Comparison of ENCODE assay signal across 1 cellular context in genomic region chr15:73851679-73852078, GRCh38.
TF ChIP-seq lines count a peak whose summit lies in the region.

No MANE protein-coding gene starts in this region.

TF ChIP-seq in K562, 482 proteins besides CTCF, POLR2A, EP300 and RAD21 (continued from another document and continues in another):
- TF ChIP-seq ZHX1 (conservative IDR thresholded peaks at IDR 0.05; ENCODE audit: low read length) (no peak), TBL1XR1 (IDR thresholded peaks at IDR 0.05; ENCODE audit: low read length in 2 of 2) (no peak), ZFP1 (CRISPR knock-in tag; IDR thresholded peaks at IDR 0.05) (no peak), ZNF589 (CRISPR knock-in tag; IDR thresholded peaks at IDR 0.05; ENCODE audit: low read depth) (no peak), SRSF7 (optimal IDR thresholded peaks at IDR 0.05; ENCODE audit: low read depth, low read length) (no peak), NFYB (IDR thresholded peaks at IDR 0.05; ENCODE audit: extremely low read depth, insufficient read length) (no peak), POLR2H (tag; IDR thresholded peaks at IDR 0.05; ENCODE audit: low read depth) (no peak), SREBF2 (CRISPR knock-in tag; IDR thresholded peaks at IDR 0.05) (no peak), ZBTB8A (IDR thresholded peaks at IDR 0.05; ENCODE audit: partially characterized antibody) (no peak), RBM14 (IDR thresholded peaks at IDR 0.05; ENCODE audit: borderline replicate concordance, insufficient read depth, low read depth, low read length) (no peak), HDAC8 (tag; IDR thresholded peaks at IDR 0.05) (no peak), DIDO1 (tag; IDR thresholded peaks at IDR 0.05; ENCODE audit: low read depth) (no peak), PHB2 (IDR thresholded peaks at IDR 0.05; ENCODE audit: low read depth) (no peak), EP400 (IDR thresholded peaks at IDR 0.05) (no peak), ZNF511 (CRISPR knock-in tag; IDR thresholded peaks at IDR 0.05) (no peak), AFF1 (IDR thresholded peaks at IDR 0.05; ENCODE audit: low read depth in 1 of 2, partially characterized antibody in 2 of 2) (peak in 1 of 2 experiments; percentile 76), KDM1A (IDR thresholded peaks at IDR 0.05) (no peak), HDAC6 (IDR thresholded peaks at IDR 0.05; ENCODE audit: low read depth, low read length) (no peak), HNRNPUL1 (IDR thresholded peaks at IDR 0.05; ENCODE audit: low read length) (no peak), DLX4 (CRISPR knock-in tag; IDR thresholded peaks at IDR 0.05) (no peak), MTF1 (CRISPR knock-in tag; IDR thresholded peaks at IDR 0.05; ENCODE audit: borderline replicate concordance) (no peak), RREB1 (CRISPR knock-in tag; IDR thresholded peaks at IDR 0.05) (no peak), AFF4 (CRISPR knock-in tag; IDR thresholded peaks at IDR 0.05) (no peak), ZNF232 (CRISPR knock-in tag; IDR thresholded peaks at IDR 0.05) (no peak), XRCC4 (IDR thresholded peaks at IDR 0.05; ENCODE audit: extremely low read depth, insufficient read depth, insufficient read length) (no peak), HNRNPLL (IDR thresholded peaks at IDR 0.05; ENCODE audit: low read depth, low read length, poor library complexity, severe bottlenecking) (no peak), RERE (CRISPR knock-in tag; IDR thresholded peaks at IDR 0.05; ENCODE audit: borderline replicate concordance) (no peak)
